Comparison of ENCODE assay signal across 18 cellular contexts in genomic region chr2:190854726-190855125, GRCh38.
"Had no signal": no experiment of that assay in that cellular context is flagged by ENCODE, and none has a peak within 500 bp of the region (broad histone marks: within the 10 kb centered on the region; RNA-seq: fewer than 3 reads in every experiment).

No MANE protein-coding gene starts in this region.

- DNase-seq: KG1, MM.1S, NCI-H1092 treated with DMSO at 0.1 percent for 48 hours, NCI-H1436, NCI-H187, NCI-H2029, NCI-H2081 treated with DMSO at 0.1 percent for 48 hours, NCI-H2171, NCI-H226, NCI-H446, NCI-H510A, NCI-H524 treated with DMSO at 0.1 percent for 48 hours, NCI-H69, NCI-H774, SHP77 had no signal

- H3K27ac ChIP-seq: RWPE1 had no signal

- ATAC-seq: Panc1, SK-N-SH treated with all-trans-retinoic acid at 6 μM for 48 hours had no signal
